Comparison of ENCODE assay signal across 8 cellular contexts in genomic region chr12:118404876-118405521, GRCh38. TPM values are rescaled to one million over a fixed set of nuclear protein-coding genes. Genes with fewer than 3 reads are reported as not detected.
DNase-seq lines count a peak whose midpoint lies in the region; ATAC-seq and TF ChIP-seq lines count a peak whose summit lies in the region.

No MANE protein-coding gene starts in this region.

- no peaks in the 10 kb centered on the region for H3K79me2 ChIP-seq in OCI-LY3 (ENCODE audit: low read length)
- no peaks in the 10 kb centered on the region for H3K79me2 ChIP-seq in fibroblast of lung (ENCODE audit: control insufficient read depth, insufficient read depth, low read length)

- no peaks in the 10 kb centered on the region for H3K27me3 Mint-ChIP-seq in type B pancreatic cell

- H2AFZ ChIP-seq in OCI-LY3 (ENCODE audit: low read depth, low read length) (no peak overlapping the region), fibroblast of lung (ENCODE audit: low read length) (no peak overlapping the region)

- H3K9me3 ChIP-seq in OCI-LY3 (ENCODE audit: insufficient read depth, low read length), result no peaks in the 10 kb centered on the region
- H3K9me3 ChIP-seq in fibroblast of lung (ENCODE audit: control insufficient read depth, insufficient read depth, low read depth, low read length), result no peaks in the 10 kb centered on the region

- no peak overlapping the region for H3K27ac Mint-ChIP-seq in type B pancreatic cell

- no peak overlapping the region for H3K4me3 ChIP-seq in OCI-LY3 (ENCODE audit: low read length)
- no peak overlapping the region for H3K4me3 ChIP-seq in fibroblast of lung (replicated peaks in 1 of 4; ENCODE audit: control extremely low read depth in 1 of 4, insufficient read depth in 1 of 4, low read depth in 3 of 4, low read length in 4 of 4)

- no peaks in the 10 kb centered on the region for H3K27me3 ChIP-seq in OCI-LY3 (ENCODE audit: low read depth, low read length)
- H3K27me3 ChIP-seq in fibroblast of lung (ENCODE audit: control insufficient read depth, insufficient read depth, low read length), result no peaks in the 10 kb centered on the region

- peak; percentile 86 for TF ChIP-seq CTCF in OCI-LY3 (IDR thresholded peaks at IDR 0.05; ENCODE audit: low read depth, low read length)
- peak; percentile 73 to 74 for TF ChIP-seq CTCF in fibroblast of lung (conservative IDR thresholded peaks at IDR 0.05 in 1 of 2, IDR thresholded peaks at IDR 0.05 in 1 of 2; ENCODE audit: low read depth in 1 of 2, low read length in 2 of 2)
- peak; percentile 92 for TF ChIP-seq CTCF in type B pancreatic cell (conservative IDR thresholded peaks at IDR 0.05)

- H3K27ac ChIP-seq in OCI-LY3 (ENCODE audit: low read length), result no peak overlapping the region
- no peak overlapping the region for H3K27ac ChIP-seq in fibroblast of lung (ENCODE audit: insufficient read depth, low read length)

- H3K9me3 Mint-ChIP-seq in type B pancreatic cell, result no peaks in the 10 kb centered on the region

- H3K4me1 Mint-ChIP-seq in type B pancreatic cell (ENCODE audit: unreplicated experiment), result peaks cover 4% of the 10 kb centered on the region

- no peak overlapping the region for H3K4me3 Mint-ChIP-seq in type B pancreatic cell

- H4K20me1 ChIP-seq in OCI-LY3 (ENCODE audit: insufficient read depth, low read length), result no peaks in the 10 kb centered on the region
- no peaks in the 10 kb centered on the region for H4K20me1 ChIP-seq in fibroblast of lung (ENCODE audit: control insufficient read depth, extremely low read depth, insufficient read depth, low read length)

- H3K4me1 ChIP-seq in OCI-LY3 (ENCODE audit: low read length), result no peaks in the 10 kb centered on the region
- H3K4me1 ChIP-seq in fibroblast of lung (ENCODE audit: control insufficient read depth, extremely low read depth, insufficient read depth, low read length), result no peaks in the 10 kb centered on the region

- H3K4me2 ChIP-seq in OCI-LY3 (ENCODE audit: low read length), result no peak overlapping the region
- no peak overlapping the region for H3K4me2 ChIP-seq in fibroblast of lung (ENCODE audit: extremely low read depth, insufficient read depth, low read length)

- H3K36me3 Mint-ChIP-seq in type B pancreatic cell, result peaks cover 32% of the 10 kb centered on the region

- H3K36me3 ChIP-seq in OCI-LY3 (replicated peaks; ENCODE audit: low read depth, low read length) (peaks cover 24% of the 10 kb centered on the region), fibroblast of lung (ENCODE audit: control insufficient read depth, insufficient read depth, low read length) (peaks cover 5% of the 10 kb centered on the region)

- ATAC-seq in HG03460 (IDR thresholded peaks at IDR 0.05; ENCODE audit: unreplicated experiment) (peak; percentile 56), GM18909 (IDR thresholded peaks at IDR 0.05; ENCODE audit: poor library complexity, unreplicated experiment) (no peak)

- peak; percentile 32 for DNase-seq in DMS79 (lab: John Stamatoyannopoulos, UW)
- peak; percentile 37 for DNase-seq in activated T-cell treated with anti-CD3 and anti-CD28 coated beads for 24 hours (ENCODE audit: low read depth)
- DNase-seq in fibroblast of lung (ENCODE audit: low read depth in 2 of 2), result peak; percentile 47 to 71
- peak; percentile 34 for DNase-seq in non-pigmented ciliary epithelial cell (ENCODE audit: low read depth)
- DNase-seq in type B pancreatic cell (ENCODE audit: extremely low spot score, unreplicated experiment), result no peak

- H3K9ac ChIP-seq in OCI-LY3 (ENCODE audit: low read length) (no peak overlapping the region), fibroblast of lung (ENCODE audit: insufficient read depth, low read length) (no peak overlapping the region)

RNA-seq across cellular contexts. Expression of gene SUDS3, which starts 28.6 kb away (rescaled TPM):
- total RNA-seq in fibroblast of lung, result 31.4 and 34.2 TPM in 2 replicates
- 17.8 and 20.3 TPM in 2 replicates for polyA plus RNA-seq in fibroblast of lung
- 10.7 and 12.9 TPM in 2 replicates for polyA plus RNA-seq in fibroblast of lung (2012)
- 10.6 and 14.5 TPM in 2 replicates for polyA minus RNA-seq in fibroblast of lung (ENCODE audit: low replicate concordance)
- total RNA-seq in type B pancreatic cell (ENCODE audit: low replicate concordance), result 42.1 and 49.2 TPM in 2 replicates

RNA-seq across cellular contexts. Expression of gene TAOK3, which starts 32.3 kb away (rescaled TPM):
- 41.6 and 64.7 TPM in 2 replicates for total RNA-seq in fibroblast of lung
- 76.1 and 97.4 TPM in 2 replicates for polyA plus RNA-seq in fibroblast of lung
- 40.6 and 49.3 TPM in 2 replicates for polyA plus RNA-seq in fibroblast of lung (2012)
- polyA minus RNA-seq in fibroblast of lung (ENCODE audit: low replicate concordance), result 118 and 162 TPM in 2 replicates
- total RNA-seq in type B pancreatic cell (ENCODE audit: low replicate concordance), result 15.8 and 23.6 TPM in 2 replicates
